In genomic region chr3:186365202-186365974, GRCh38 we compare ENCODE assay signal across 11 cellular contexts. TPM values are rescaled to one million over a fixed set of nuclear protein-coding genes. Genes with fewer than 3 reads are reported as not detected.
DNase-seq lines count a peak whose midpoint lies in the region; ATAC-seq and TF ChIP-seq lines count a peak whose summit lies in the region.
"Had no signal": no experiment of that assay in that cellular context is flagged by ENCODE, and none has a peak within 500 bp of the region (broad histone marks: within the 10 kb centered on the region; RNA-seq: fewer than 3 reads in every experiment).

No MANE protein-coding gene starts in this region.

- in situ Hi-C loops in brain microvascular endothelial cell (cut with HindIII; ENCODE audit: low pct_ligation_motif_present, low sequenced_read_pairs) = no loop called here

- H3K36me3 ChIP-seq in brain microvascular endothelial cell (replicated peaks) = no peaks in the 10 kb centered on the region

- H3K27me3 ChIP-seq in brain microvascular endothelial cell (replicated peaks) (peaks cover 22% of the 10 kb centered on the region), right cardiac atrium (ENCODE audit: control insufficient read depth, insufficient read depth) (no peaks in the 10 kb centered on the region)

- intact Hi-C loops in right cardiac atrium (cut with DNase I) = no loop called here

- H3K4me3 ChIP-seq in brain microvascular endothelial cell (ENCODE audit: low read depth, low read length) (no peak overlapping the region), right cardiac atrium (ENCODE audit: low read length) (no peak overlapping the region)

- peaks cover 2% of the 10 kb centered on the region for H3K4me1 ChIP-seq in right cardiac atrium (ENCODE audit: control insufficient read depth, insufficient read depth, low read length)

- ATAC-seq in right cardiac atrium = peak; percentile 57 to 67
- no peak for ATAC-seq in GM18858 (IDR thresholded peaks at IDR 0.05; ENCODE audit: unreplicated experiment)
- no peak for ATAC-seq in GM21786 (IDR thresholded peaks at IDR 0.05; ENCODE audit: unreplicated experiment)
- no peak for ATAC-seq in GM19452 (IDR thresholded peaks at IDR 0.05; ENCODE audit: unreplicated experiment)
- ATAC-seq: activated CD8-positive, alpha-beta T cell treated with anti-CD3 and anti-CD28 coated beads for 36 hours; natural killer cell treated with Interleukin-12 subunit alpha and Interleukin-12 subunit beta and Interleukin-15 and Interleukin-18, amount 100 ng/mL, for 72 hours had no signal

- H3K27ac ChIP-seq in brain microvascular endothelial cell = no peak overlapping the region
- H3K27ac ChIP-seq in right cardiac atrium (ENCODE audit: low read length) = peak overlapping the region; percentile 55

- no peaks in the 10 kb centered on the region for H3K9me3 ChIP-seq in right cardiac atrium (ENCODE audit: control insufficient read depth, low read length)

- DNase-seq in A172 (ENCODE audit: low spot score) (peak; percentile 84), NCI-H1694 (lab: John Stamatoyannopoulos, UW) (peak; percentile 77), brain microvascular endothelial cell (peak; percentile 22), right cardiac atrium (peak in 2 of 3 donors; percentile 33 to 49), SK-N-DZ (ENCODE audit: low spot score) (no peak)
- DNase-seq: activated CD8-positive, alpha-beta T cell treated with anti-CD3 and anti-CD28 coated beads for 36 hours; stimulated activated CD4-positive, alpha-beta T cell treated with anti-CD3 and anti-CD28 coated beads, Interleukin-15, amount 100 ng/mL, for 24 hours had no signal

- 57% methylated on average over 11 of the region's 11 CpGs for WGBS in right cardiac atrium

- TF ChIP-seq CTCF in brain microvascular endothelial cell (IDR thresholded peaks at IDR 0.05; ENCODE audit: low read depth, low read length, missing control alignments) = no peak

RNA-seq across cellular contexts. Expression of gene DGKG, which starts 3.4 kb away (rescaled TPM):
- 10.1 and 12.0 TPM in 2 replicates for total RNA-seq in A172 (2014; rRNA removed; shearing (Covaris generic))
- 10 to 100 TPM; 10.8 to 23.6 (median 17.9) TPM for total RNA-seq in right cardiac atrium
- polyA plus RNA-seq in right cardiac atrium = 4.5 TPM
- not detected in 2 replicates for polyA plus RNA-seq in SK-N-DZ (2014; cell fraction: cytosol; rRNA removed)
- polyA plus RNA-seq in SK-N-DZ (2014; cell fraction: nucleus; rRNA removed) = not detected in 2 replicates

Comparison
In these comparisons a context has a peak if more than half of its experiments do, and no peak if none do; other contexts are left out.
1. ATAC-seq: peak in right cardiac atrium (2 of 2); none in GM18858 (single experiment), GM21786 (single experiment) and GM19452 (single experiment).